8 cellular contexts compared by ENCODE assay signal in genomic region chr22:43152355-43153071, GRCh38. TPM values are rescaled to one million over a fixed set of nuclear protein-coding genes. Genes with fewer than 3 reads are reported as not detected.
A peak's percentile ranks its signal among the peaks of the same experiment; 100 is the strongest.
DNase-seq lines count a peak whose midpoint lies in the region; ATAC-seq and TF ChIP-seq lines count a peak whose summit lies in the region.

No MANE protein-coding gene starts in this region.

- H3K4me2 ChIP-seq in MM.1S (ENCODE audit: low read depth, low read length) (peak overlapping the region; percentile 95), mesendoderm (ENCODE audit: low read length) (peak overlapping the region; percentile 45)

- DNase-seq in DMS153 treated with DMSO at 0.1 percent for 48 hours (lab: John Stamatoyannopoulos, UW; ENCODE audit: unreplicated experiment) (peak; percentile 2), MM.1S (peak; percentile 40), dorsolateral prefrontal cortex (peak in 9 of 10 donors; percentile 13 to 65 (median 49)), mesendoderm (peak; percentile 11)
- DNase-seq in activated CD4-positive, alpha-beta T cell treated with anti-CD3 and anti-CD28 coated beads, Interleukin-2, amount 50 U/mL, for 1 hour: peak; percentile 61
- DNase-seq in stimulated activated CD8-positive, alpha-beta memory T cell treated with anti-CD3 and anti-CD28 coated beads, Interleukin-2, amount 100 ng/mL, for 1 hour (ENCODE audit: low read depth in 2 of 2): peak; percentile 16 to 35

- H4K8ac ChIP-seq in mesendoderm (ENCODE audit: low read depth, low read length): no peak overlapping the region

- H3K4me3 ChIP-seq in MM.1S (ENCODE audit: low read length) (peak overlapping the region; percentile 76), dorsolateral prefrontal cortex (peak overlapping the region; percentile 53 to 91 (median 75)), mesendoderm (ENCODE audit: low read length) (no peak overlapping the region)

- no peak overlapping the region for H2BK15ac ChIP-seq in mesendoderm (replicated peaks; ENCODE audit: low read depth)

- intact Hi-C loops in dorsolateral prefrontal cortex (cut with DNase I): no loop called here

- no peaks in the 10 kb centered on the region for H4K20me1 ChIP-seq in MM.1S (ENCODE audit: insufficient read depth, low read length)

- H3K79me1 ChIP-seq in mesendoderm (ENCODE audit: low read length): no peaks in the 10 kb centered on the region

- no peaks in the 10 kb centered on the region for H3K9me3 ChIP-seq in MM.1S (replicated peaks; ENCODE audit: insufficient read depth, low read length)

- no CpG with 5 or more reads among the region's 22 CpGs for WGBS in mesendoderm (ENCODE audit: extremely low coverage, insufficient coverage, low lambda C conversion rate)

- H3K27me3 ChIP-seq in MM.1S (replicated peaks; ENCODE audit: insufficient read depth, low read length) (no peaks in the 10 kb centered on the region), dorsolateral prefrontal cortex (peaks cover 0 to 11% (median 0%) of the 10 kb centered on the region in 45 donors), mesendoderm (ENCODE audit: insufficient read depth, low read length, poor library complexity) (no peaks in the 10 kb centered on the region)

- H3K36me3 ChIP-seq in MM.1S (replicated peaks; ENCODE audit: insufficient read depth, low read length): no peaks in the 10 kb centered on the region
- H3K36me3 ChIP-seq in mesendoderm (ENCODE audit: control insufficient read depth, insufficient read depth, low read length): no peaks in the 10 kb centered on the region

- no peaks in the 10 kb centered on the region for H3K9me2 ChIP-seq in MM.1S (replicated peaks; ENCODE audit: insufficient read depth, low read length)

- H2AFZ ChIP-seq in MM.1S (ENCODE audit: low read length): peak overlapping the region; percentile 71

- no peak overlapping the region for H2BK120ac ChIP-seq in mesendoderm (ENCODE audit: low read depth, low read length)

- no peak for ATAC-seq in HG02885 (IDR thresholded peaks at IDR 0.05; ENCODE audit: poor library complexity, unreplicated experiment)
- ATAC-seq in HG03139 (IDR thresholded peaks at IDR 0.05; ENCODE audit: unreplicated experiment): no peak

- peaks cover 4% of the 10 kb centered on the region for H3K79me2 ChIP-seq in MM.1S (ENCODE audit: low read length)
- no peaks in the 10 kb centered on the region for H3K79me2 ChIP-seq in mesendoderm (ENCODE audit: control insufficient read depth, insufficient read depth, low read length)

- no peak for TF ChIP-seq CTCF in MM.1S (IDR thresholded peaks at IDR 0.05; ENCODE audit: low read length)
- TF ChIP-seq CTCF in dorsolateral prefrontal cortex (IDR thresholded peaks at IDR 0.05 in 54 of 56, conservative IDR thresholded peaks at IDR 0.05 in 2 of 56; ENCODE audit: low read depth in 1 of 56, partially characterized antibody in 56 of 56): peak in 4 of 56 donors; percentile 9 to 25 (median 16)

- peak overlapping the region; percentile 90 for H3K56ac ChIP-seq in mesendoderm (ENCODE audit: low read length)

- H3F3A ChIP-seq in MM.1S (ENCODE audit: insufficient read depth, low read length): peaks cover 3% of the 10 kb centered on the region

- no peak overlapping the region for H2BK5ac ChIP-seq in mesendoderm (ENCODE audit: low read length)

- peak overlapping the region; percentile 24 for H2AK5ac ChIP-seq in mesendoderm (ENCODE audit: low read length)

- H3K9ac ChIP-seq in MM.1S (ENCODE audit: low read length) (peak overlapping the region; percentile 43), mesendoderm (ENCODE audit: low read length) (peak overlapping the region; percentile 56)

- H3K27ac ChIP-seq in MM.1S (ENCODE audit: low read length) (no peak overlapping the region), dorsolateral prefrontal cortex (peak overlapping the region; percentile 38 to 90 (median 79)), mesendoderm (ENCODE audit: low read depth, low read length) (no peak overlapping the region)

- H3K23ac ChIP-seq in mesendoderm (ENCODE audit: low read length): no peak overlapping the region

- no peak overlapping the region for H3K4ac ChIP-seq in mesendoderm (ENCODE audit: low read depth, low read length)

- H3K18ac ChIP-seq in mesendoderm (ENCODE audit: low read length): no peak overlapping the region

- H3K4me1 ChIP-seq in MM.1S (ENCODE audit: low read length): peaks cover 12% of the 10 kb centered on the region
- no peaks in the 10 kb centered on the region for H3K4me1 ChIP-seq in mesendoderm (ENCODE audit: control insufficient read depth, low read depth, low read length)

- no peak overlapping the region for H4K5ac ChIP-seq in mesendoderm (ENCODE audit: low read length)

RNA-seq across cellular contexts. Expression of gene TSPO, which starts 1.2 kb away (rescaled TPM):
- total RNA-seq in dorsolateral prefrontal cortex: 10 to 100 TPM; 12.8 to 57.5 (median 25.4) TPM
- 8.7 TPM for polyA plus RNA-seq in mesendoderm (2013, experiment 1 of 2)
- polyA plus RNA-seq in mesendoderm (2013, experiment 2 of 2): 8.6 TPM

RNA-seq across cellular contexts. Expression of gene MCAT, which starts 9.3 kb away (rescaled TPM):
- 10 to 100 TPM; 10.7 to 29.7 (median 20.7) TPM for total RNA-seq in dorsolateral prefrontal cortex
- polyA plus RNA-seq in mesendoderm (2013, experiment 1 of 2): 10.6 TPM
- polyA plus RNA-seq in mesendoderm (2013, experiment 2 of 2): 11.2 TPM

RNA-seq across cellular contexts. Expression of gene TTLL12, which starts 34.4 kb away (rescaled TPM):
- 10 to 100 TPM; 24.0 to 52.5 (median 34.0) TPM for total RNA-seq in dorsolateral prefrontal cortex
- 58.0 TPM for polyA plus RNA-seq in mesendoderm (2013, experiment 1 of 2)
- polyA plus RNA-seq in mesendoderm (2013, experiment 2 of 2): 56.8 TPM

RNA-seq across cellular contexts. Expression of gene BIK, which starts 42.0 kb away (rescaled TPM):
- under 1 TPM in 4 of 120 experiments, not detected in 116; 0.46 to 0.56 (median 0.54) TPM for total RNA-seq in dorsolateral prefrontal cortex
- 0.48 TPM for polyA plus RNA-seq in mesendoderm (2013, experiment 1 of 2)
- 0.39 TPM for polyA plus RNA-seq in mesendoderm (2013, experiment 2 of 2)

Comparison
In these comparisons a context has a peak if more than half of its experiments do, and no peak if none do; other contexts are left out.
1. DNase-seq: peak in every context shown above with its lines; median percentile 61 in activated CD4-positive, alpha-beta T cell treated with anti-CD3 and anti-CD28 coated beads, Interleukin-2, amount 50 U/mL, for 1 hour; 49 in dorsolateral prefrontal cortex; 40 in MM.1S; 26 in stimulated activated CD8-positive, alpha-beta memory T cell treated with anti-CD3 and anti-CD28 coated beads, Interleukin-2, amount 100 ng/mL, for 1 hour; 11 in mesendoderm; 2 in DMS153 treated with DMSO at 0.1 percent for 48 hours.
2. H3K27ac ChIP-seq: peak in dorsolateral prefrontal cortex (59 of 59); none in MM.1S (single experiment) and mesendoderm (single experiment).